In the genomic region with DNA sequence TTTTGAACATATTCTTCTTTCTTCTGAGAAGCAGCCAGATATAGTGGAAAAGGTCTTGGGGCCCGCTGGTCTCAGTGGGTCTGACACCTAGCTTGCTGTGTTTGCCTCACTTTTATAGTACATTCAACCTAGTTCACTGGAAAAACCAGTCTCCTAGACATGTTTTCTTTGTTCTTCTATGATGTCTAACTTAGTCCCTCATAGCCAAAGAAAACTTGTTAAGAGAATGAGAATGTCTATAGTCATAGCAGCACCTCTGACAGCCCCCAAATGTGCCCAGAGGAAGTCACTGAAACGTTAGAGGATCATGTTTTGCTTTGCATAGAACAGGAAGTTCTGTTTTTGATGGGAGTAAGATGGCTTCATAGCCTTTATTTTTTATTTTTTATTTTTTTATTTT, we compare ENCODE assay signal across 21 cellular contexts. TPM values are rescaled to one million over a fixed set of nuclear protein-coding genes. Genes with fewer than 3 reads are reported as not detected.
DNase-seq lines count a peak whose midpoint lies in the region; ATAC-seq lines count a peak whose summit lies in the region.
"Had no signal": no experiment of that assay in that cellular context is flagged by ENCODE, and none has a peak within 500 bp of the region (broad histone marks: within the 10 kb centered on the region; RNA-seq: fewer than 3 reads in every experiment).

No MANE protein-coding gene starts in this region.

- H3K27me3 Mint-ChIP-seq in activated T-helper 1 cell treated with anti-CD3 and anti-CD28 coated beads, Interleukin-12 subunit alpha, Interleukin-12 subunit beta, Interleukin-2, Interleukin-4 antibody, amounts not matched to agents 30 ng/mL and 10 ng/mL and 1 ng/mL, durations not matched to agents 14 hours and 24 hours and 36 hours (ENCODE audit: insufficient read depth), result no peaks in the 10 kb centered on the region
- H3K27me3 Mint-ChIP-seq in stimulated activated naive CD8-positive, alpha-beta T cell treated with anti-CD3 and anti-CD28 coated beads, Interleukin-15, amount 100 ng/mL, for 72 hours, result no peaks in the 10 kb centered on the region

- intact Hi-C loops in activated T-helper 1 cell treated with anti-CD3 and anti-CD28 coated beads, Interleukin-12 subunit alpha, Interleukin-12 subunit beta, Interleukin-2, Interleukin-4 antibody, amounts not matched to agents 30 ng/mL and 10 ng/mL and 1 ng/mL, durations not matched to agents 14 hours and 24 hours and 36 hours (cut with micrococcal nuclease), result loop anchor here (1.0 to 5.0 kb wide), 5 partner anchors 27 to 1057 kb away; a partner anchor contains a TSS

- H3K9me3 Mint-ChIP-seq in activated T-helper 1 cell treated with anti-CD3 and anti-CD28 coated beads, Interleukin-12 subunit alpha, Interleukin-12 subunit beta, Interleukin-2, Interleukin-4 antibody, amounts not matched to agents 30 ng/mL and 10 ng/mL and 1 ng/mL, durations not matched to agents 14 hours and 24 hours and 36 hours, result no peaks in the 10 kb centered on the region
- H3K9me3 Mint-ChIP-seq in stimulated activated naive CD8-positive, alpha-beta T cell treated with anti-CD3 and anti-CD28 coated beads, Interleukin-15, amount 100 ng/mL, for 72 hours, result no peaks in the 10 kb centered on the region
- H3K9me3 Mint-ChIP-seq: brain, type B pancreatic cell had no signal

- H3K4me3 Mint-ChIP-seq in activated T-helper 1 cell treated with anti-CD3 and anti-CD28 coated beads, Interleukin-12 subunit alpha, Interleukin-12 subunit beta, Interleukin-2, Interleukin-4 antibody, amounts not matched to agents 30 ng/mL and 10 ng/mL and 1 ng/mL, durations not matched to agents 14 hours and 24 hours and 36 hours, result peak overlapping the region; percentile 7
- H3K4me3 Mint-ChIP-seq in stimulated activated naive CD8-positive, alpha-beta T cell treated with anti-CD3 and anti-CD28 coated beads, Interleukin-15, amount 100 ng/mL, for 72 hours, result peak overlapping the region in 1 of 2 donors; percentile 47
- H3K4me3 Mint-ChIP-seq: brain, type B pancreatic cell had no signal

- peak overlapping the region; percentile 81 for H3K27ac Mint-ChIP-seq in activated T-helper 1 cell treated with anti-CD3 and anti-CD28 coated beads, Interleukin-12 subunit alpha, Interleukin-12 subunit beta, Interleukin-2, Interleukin-4 antibody, amounts not matched to agents 30 ng/mL and 10 ng/mL and 1 ng/mL, durations not matched to agents 14 hours and 24 hours and 36 hours
- peak overlapping the region; percentile 77 to 87 for H3K27ac Mint-ChIP-seq in stimulated activated naive CD8-positive, alpha-beta T cell treated with anti-CD3 and anti-CD28 coated beads, Interleukin-15, amount 100 ng/mL, for 72 hours
- H3K27ac Mint-ChIP-seq: brain, type B pancreatic cell had no signal

- peaks cover 49% of the 10 kb centered on the region for H3K36me3 Mint-ChIP-seq in activated T-helper 1 cell treated with anti-CD3 and anti-CD28 coated beads, Interleukin-12 subunit alpha, Interleukin-12 subunit beta, Interleukin-2, Interleukin-4 antibody, amounts not matched to agents 30 ng/mL and 10 ng/mL and 1 ng/mL, durations not matched to agents 14 hours and 24 hours and 36 hours (ENCODE audit: low read depth)
- H3K36me3 Mint-ChIP-seq: brain, type B pancreatic cell had no signal

- ATAC-seq in HG02885 (IDR thresholded peaks at IDR 0.05; ENCODE audit: poor library complexity, unreplicated experiment) (peak; percentile 36), GM19455 (IDR thresholded peaks at IDR 0.05; ENCODE audit: unreplicated experiment) (no peak)
- ATAC-seq in stimulated activated naive CD8-positive, alpha-beta T cell treated with anti-CD3 and anti-CD28 coated beads, Interleukin-15, amount 100 ng/mL, for 72 hours, result peak; percentile 89
- ATAC-seq: K562, left colon had no signal

- DNase-seq in stimulated activated CD4-positive, alpha-beta T cell treated with anti-CD3 and anti-CD28 coated beads, Interleukin-1b, Interleukin-23, amount 100 ng/mL, for 48 hours, result peak; percentile 12
- no peak for DNase-seq in stimulated activated CD4-positive, alpha-beta T cell treated with anti-CD3 and anti-CD28 coated beads, Interleukin-4, amount 100 ng/mL, for 24 hours
- DNase-seq in activated T-helper 1 cell treated with anti-CD3 and anti-CD28 coated beads, Interleukin-12 subunit alpha, Interleukin-12 subunit beta, Interleukin-2, Interleukin-4 antibody, amounts not matched to agents 30 ng/mL and 10 ng/mL and 1 ng/mL, durations not matched to agents 14 hours and 24 hours and 36 hours (ENCODE audit: low spot score), result no peak
- no peak for DNase-seq in stimulated activated naive CD8-positive, alpha-beta T cell treated with anti-CD3 and anti-CD28 coated beads, Interleukin-15, amount 100 ng/mL, for 72 hours
- no peak for DNase-seq in foreskin melanocyte
- no peak for DNase-seq in central memory CD4-positive, alpha-beta T cell
- DNase-seq: activated CD4-positive, alpha-beta T cell treated with anti-CD3 and anti-CD28 coated beads, Interleukin-2, amount 50 U/mL, for 4 hours; effector CD8-positive, alpha-beta T cell; erythroblast; left colon; NCI-H1694; NCI-H2171; NCI-H524; stimulated activated CD4-positive, alpha-beta T cell treated with anti-CD3 and anti-CD28 coated beads, Interleukin-15, amount 100 ng/mL, for 24 hours had no signal

- H3K4me1 Mint-ChIP-seq in activated T-helper 1 cell treated with anti-CD3 and anti-CD28 coated beads, Interleukin-12 subunit alpha, Interleukin-12 subunit beta, Interleukin-2, Interleukin-4 antibody, amounts not matched to agents 30 ng/mL and 10 ng/mL and 1 ng/mL, durations not matched to agents 14 hours and 24 hours and 36 hours (ENCODE audit: low read depth), result peaks cover 49% of the 10 kb centered on the region
- peaks cover 29% of the 10 kb centered on the region for H3K4me1 Mint-ChIP-seq in stimulated activated naive CD8-positive, alpha-beta T cell treated with anti-CD3 and anti-CD28 coated beads, Interleukin-15, amount 100 ng/mL, for 72 hours

RNA-seq across cellular contexts. Expression of a gene that starts 40.3 kb away (rescaled TPM):
- 22.9 and 27.1 TPM in 2 replicates for total RNA-seq in activated T-helper 1 cell treated with anti-CD3 and anti-CD28 coated beads, Interleukin-12 subunit alpha, Interleukin-12 subunit beta, Interleukin-2, Interleukin-4 antibody, amounts not matched to agents 30 ng/mL and 10 ng/mL and 1 ng/mL, durations not matched to agents 14 hours and 24 hours and 36 hours
- total RNA-seq: fibroblast of villous mesenchyme, SJSA1 had no signal
